25 cellular contexts compared by ENCODE assay signal in the genomic region with DNA sequence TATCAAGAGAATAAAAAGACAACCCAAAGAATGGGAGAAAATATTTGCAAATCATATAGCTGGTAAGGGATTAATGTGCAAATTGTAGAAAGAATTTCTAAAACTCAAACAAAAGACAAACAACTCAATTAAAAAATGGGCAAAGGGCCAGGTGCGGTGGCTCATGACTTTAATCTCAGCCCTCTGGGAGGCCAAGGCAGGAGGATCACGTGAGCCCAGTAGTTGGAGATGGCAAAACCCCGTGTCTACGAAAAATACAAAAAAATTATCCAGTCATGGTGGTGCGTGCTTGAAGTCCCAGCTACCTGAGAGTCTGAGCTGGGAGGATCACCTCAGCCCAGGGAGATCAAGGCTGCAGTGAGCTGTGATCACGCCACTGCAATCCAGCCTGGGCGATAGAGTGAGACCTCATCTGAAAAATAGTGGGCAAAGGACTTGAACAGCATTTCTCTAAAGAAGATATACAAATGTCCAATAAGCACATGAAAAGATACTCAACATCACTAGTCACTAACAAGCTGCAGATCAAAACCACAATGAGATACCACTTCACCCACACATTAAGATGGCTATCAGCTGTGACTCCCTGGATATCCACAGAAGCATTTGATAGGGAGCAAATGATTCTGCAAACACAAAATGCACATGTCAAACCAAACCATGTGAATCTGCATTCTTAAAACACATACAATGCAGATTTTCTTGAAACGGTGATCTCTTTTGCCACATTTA.
"Had no signal": no experiment of that assay in that cellular context is flagged by ENCODE, and none has a peak within 500 bp of the region (broad histone marks: within the 10 kb centered on the region; RNA-seq: fewer than 3 reads in every experiment).

No MANE protein-coding gene starts in this region.

- H3K4me1 ChIP-seq: ascending aorta, esophagus squamous epithelium, gastroesophageal sphincter, heart left ventricle, spleen, upper lobe of left lung had no signal

- FAIRE-seq: colon, endothelial cell of umbilical vein, islet of Langerhans had no signal

- H3K36me3 ChIP-seq: ascending aorta, esophagus squamous epithelium, gastroesophageal sphincter, heart left ventricle, spleen, upper lobe of left lung had no signal

- H3K4me1 Mint-ChIP-seq: activated T-helper 17 cell treated with anti-CD3 and anti-CD28 coated beads, Interleukin-2, amount 50 U/mL, for 72 hours; central memory CD8-positive, alpha-beta T cell; memory B cell; naive B cell had no signal

- H3K27ac Mint-ChIP-seq: activated CD4-positive, alpha-beta T cell treated with anti-CD3 and anti-CD28 coated beads, Interleukin-2, amount 10 ng/mL, durations not matched to agents 24 days and 14 days; activated CD8-positive, alpha-beta T cell treated with anti-CD3 and anti-CD28 coated beads for 36 hours; activated naive CD4-positive, alpha-beta T cell treated with anti-CD3 and anti-CD28 coated beads, Interleukin-2, amount 50 U/mL, for 72 hours; activated T-helper 17 cell treated with anti-CD3 and anti-CD28 coated beads, Interleukin-2, amount 50 U/mL, for 72 hours; memory B cell; progenitor cell of endocrine pancreas had no signal

- H3K27me3 ChIP-seq: ascending aorta, esophagus squamous epithelium, gastroesophageal sphincter, heart left ventricle, spleen, upper lobe of left lung had no signal

- H3K4me3 ChIP-seq: ascending aorta, esophagus squamous epithelium, gastroesophageal sphincter, heart left ventricle, mucosa of descending colon, spleen, upper lobe of left lung had no signal

- DNase-seq: activated CD4-positive, alpha-beta T cell treated with anti-CD3 and anti-CD28 coated beads, Interleukin-2, amount 10 ng/mL, durations not matched to agents 24 days and 14 days; activated CD8-positive, alpha-beta T cell treated with anti-CD3 and anti-CD28 coated beads for 36 hours; activated T-cell treated with anti-CD3 and anti-CD28 coated beads, Interleukin-2, amount 50 U/mL, for 1 hour; effector memory CD4-positive, alpha-beta T cell; esophagus squamous epithelium; heart left ventricle; left colon; mucosa of descending colon; naive B cell; occipital lobe; retina; spleen; stimulated activated CD4-positive, alpha-beta T cell treated with anti-CD3 and anti-CD28 coated beads, Interleukin-4, amount 100 ng/mL, for 1 hour; stimulated activated naive CD4-positive, alpha-beta T cell treated with Interleukin-2 at 50 U/mL for 16 hours; upper lobe of left lung had no signal

- H3K9me3 ChIP-seq: ascending aorta, esophagus squamous epithelium, gastroesophageal sphincter, heart left ventricle, mucosa of descending colon, spleen, upper lobe of left lung had no signal

- H3K36me3 Mint-ChIP-seq: activated naive CD4-positive, alpha-beta T cell treated with anti-CD3 and anti-CD28 coated beads, Interleukin-2, amount 50 U/mL, for 72 hours; memory B cell; naive B cell had no signal

- H3K9me3 Mint-ChIP-seq: activated CD4-positive, alpha-beta T cell treated with anti-CD3 and anti-CD28 coated beads, Interleukin-2, amount 10 ng/mL, durations not matched to agents 24 days and 14 days; activated CD8-positive, alpha-beta T cell treated with anti-CD3 and anti-CD28 coated beads for 36 hours; activated naive CD4-positive, alpha-beta T cell treated with anti-CD3 and anti-CD28 coated beads, Interleukin-2, amount 50 U/mL, for 72 hours; activated T-helper 17 cell treated with anti-CD3 and anti-CD28 coated beads, Interleukin-2, amount 50 U/mL, for 72 hours; central memory CD8-positive, alpha-beta T cell; naive B cell had no signal

- H3K27me3 Mint-ChIP-seq: activated CD8-positive, alpha-beta T cell treated with anti-CD3 and anti-CD28 coated beads for 36 hours; activated T-helper 17 cell treated with anti-CD3 and anti-CD28 coated beads, Interleukin-2, amount 50 U/mL, for 72 hours; progenitor cell of endocrine pancreas had no signal

- H3K4me3 Mint-ChIP-seq: activated CD4-positive, alpha-beta T cell treated with anti-CD3 and anti-CD28 coated beads, Interleukin-2, amount 10 ng/mL, durations not matched to agents 24 days and 14 days; activated CD8-positive, alpha-beta T cell treated with anti-CD3 and anti-CD28 coated beads for 36 hours; activated T-helper 17 cell treated with anti-CD3 and anti-CD28 coated beads, Interleukin-2, amount 50 U/mL, for 72 hours; central memory CD8-positive, alpha-beta T cell; memory B cell; naive B cell had no signal

- ATAC-seq: activated CD8-positive, alpha-beta T cell treated with anti-CD3 and anti-CD28 coated beads for 36 hours; activated naive CD4-positive, alpha-beta T cell treated with anti-CD3 and anti-CD28 coated beads, Interleukin-2, amount 50 U/mL, for 72 hours; activated T-helper 17 cell treated with anti-CD3 and anti-CD28 coated beads, Interleukin-2, amount 50 U/mL, for 72 hours; gastroesophageal sphincter; heart left ventricle; left colon; mucosa of descending colon had no signal

- H3K27ac ChIP-seq: ascending aorta, esophagus squamous epithelium, gastroesophageal sphincter, heart left ventricle, spleen, upper lobe of left lung had no signal
